1 cellular context compared by ENCODE assay signal in the genomic region with DNA sequence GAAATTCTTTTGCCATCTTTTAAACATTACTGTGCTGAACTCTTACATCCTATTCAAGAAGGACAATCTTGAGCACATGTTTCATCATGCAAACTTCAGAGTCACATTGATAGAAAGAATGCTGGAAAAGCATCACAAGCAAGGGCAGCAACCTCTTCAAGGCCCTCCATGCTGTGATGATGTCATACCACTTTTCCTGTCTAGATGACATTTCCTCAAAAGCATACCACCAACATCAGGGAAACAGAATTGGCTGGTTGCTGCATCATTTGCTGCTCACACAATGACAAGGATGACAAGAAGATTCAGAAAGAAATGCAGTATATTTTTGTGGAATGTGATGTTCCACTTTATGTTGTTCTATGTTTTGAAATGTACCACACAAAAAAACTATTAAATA.
TF ChIP-seq lines count a peak whose summit lies in the region.

No MANE protein-coding gene starts in this region.

TF ChIP-seq in HEK293, 187 proteins besides CTCF, POLR2A, EP300 and RAD21 (continued from another document):
- TF ChIP-seq, protein P1, sequence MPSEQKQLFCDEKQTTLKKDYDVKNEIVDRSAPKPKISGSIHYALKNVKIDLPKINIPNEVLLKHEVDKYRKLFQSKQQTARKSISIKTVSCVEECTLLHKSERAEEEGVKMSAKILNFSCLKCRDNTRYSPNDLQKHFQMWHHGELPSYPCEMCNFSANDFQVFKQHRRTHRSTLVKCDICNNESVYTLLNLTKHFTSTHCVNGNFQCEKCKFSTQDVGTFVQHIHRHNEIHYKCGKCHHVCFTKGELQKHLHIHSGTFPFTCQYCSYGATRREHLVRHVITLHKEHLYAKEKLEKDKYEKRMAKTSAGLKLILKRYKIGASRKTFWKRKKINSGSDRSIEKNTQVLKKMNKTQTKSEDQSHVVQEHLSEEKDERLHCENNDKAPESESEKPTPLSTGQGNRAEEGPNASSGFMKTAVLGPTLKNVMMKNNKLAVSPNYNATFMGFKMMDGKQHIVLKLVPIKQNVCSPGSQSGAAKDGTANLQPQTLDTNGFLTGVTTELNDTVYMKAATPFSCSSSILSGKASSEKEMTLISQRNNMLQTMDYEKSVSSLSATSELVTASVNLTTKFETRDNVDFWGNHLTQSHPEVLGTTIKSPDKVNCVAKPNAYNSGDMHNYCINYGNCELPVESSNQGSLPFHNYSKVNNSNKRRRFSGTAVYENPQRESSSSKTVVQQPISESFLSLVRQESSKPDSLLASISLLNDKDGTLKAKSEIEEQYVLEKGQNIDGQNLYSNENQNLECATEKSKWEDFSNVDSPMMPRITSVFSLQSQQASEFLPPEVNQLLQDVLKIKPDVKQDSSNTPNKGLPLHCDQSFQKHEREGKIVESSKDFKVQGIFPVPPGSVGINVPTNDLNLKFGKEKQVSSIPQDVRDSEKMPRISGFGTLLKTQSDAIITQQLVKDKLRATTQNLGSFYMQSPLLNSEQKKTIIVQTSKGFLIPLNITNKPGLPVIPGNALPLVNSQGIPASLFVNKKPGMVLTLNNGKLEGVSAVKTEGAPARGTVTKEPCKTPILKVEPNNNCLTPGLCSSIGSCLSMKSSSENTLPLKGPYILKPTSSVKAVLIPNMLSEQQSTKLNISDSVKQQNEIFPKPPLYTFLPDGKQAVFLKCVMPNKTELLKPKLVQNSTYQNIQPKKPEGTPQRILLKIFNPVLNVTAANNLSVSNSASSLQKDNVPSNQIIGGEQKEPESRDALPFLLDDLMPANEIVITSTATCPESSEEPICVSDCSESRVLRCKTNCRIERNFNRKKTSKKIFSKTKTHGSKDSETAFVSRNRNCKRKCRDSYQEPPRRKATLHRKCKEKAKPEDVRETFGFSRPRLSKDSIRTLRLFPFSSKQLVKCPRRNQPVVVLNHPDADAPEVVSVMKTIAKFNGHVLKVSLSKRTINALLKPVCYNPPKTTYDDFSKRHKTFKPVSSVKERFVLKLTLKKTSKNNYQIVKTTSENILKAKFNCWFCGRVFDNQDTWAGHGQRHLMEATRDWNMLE (tag by site-specific recombination; conservative IDR thresholded peaks at IDR 0.05; ENCODE audit: low read depth) = no peak
- TF ChIP-seq, protein P2, sequence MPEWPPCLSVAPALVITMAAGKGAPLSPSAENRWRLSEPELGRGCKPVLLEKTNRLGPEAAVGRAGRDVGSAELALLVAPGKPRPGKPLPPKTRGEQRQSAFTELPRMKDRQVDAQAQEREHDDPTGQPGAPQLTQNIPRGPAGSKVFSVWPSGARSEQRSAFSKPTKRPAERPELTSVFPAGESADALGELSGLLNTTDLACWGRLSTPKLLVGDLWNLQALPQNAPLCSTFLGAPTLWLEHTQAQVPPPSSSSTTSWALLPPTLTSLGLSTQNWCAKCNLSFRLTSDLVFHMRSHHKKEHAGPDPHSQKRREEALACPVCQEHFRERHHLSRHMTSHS (tag by site-specific recombination; IDR thresholded peaks at IDR 0.05) = no peak
- TF ChIP-seq ZNF404 (tag by site-specific recombination; IDR thresholded peaks at IDR 0.05) = no peak
- TF ChIP-seq KLF1 (tag by site-specific recombination; IDR thresholded peaks at IDR 0.05) = no peak
- no peak for TF ChIP-seq ZNF585B (tag by site-specific recombination; IDR thresholded peaks at IDR 0.05)
- TF ChIP-seq ZNF792 (tag by site-specific recombination; IDR thresholded peaks at IDR 0.05) = no peak
- TF ChIP-seq BCL11A (tag by site-specific recombination; IDR thresholded peaks at IDR 0.05; ENCODE audit: low read depth) = no peak
- TF ChIP-seq ZNF777 (tag by site-specific recombination; IDR thresholded peaks at IDR 0.05; ENCODE audit: borderline replicate concordance) = no peak
- TF ChIP-seq ZNF621 (tag by site-specific recombination; IDR thresholded peaks at IDR 0.05) = no peak
- TF ChIP-seq, protein P3, sequence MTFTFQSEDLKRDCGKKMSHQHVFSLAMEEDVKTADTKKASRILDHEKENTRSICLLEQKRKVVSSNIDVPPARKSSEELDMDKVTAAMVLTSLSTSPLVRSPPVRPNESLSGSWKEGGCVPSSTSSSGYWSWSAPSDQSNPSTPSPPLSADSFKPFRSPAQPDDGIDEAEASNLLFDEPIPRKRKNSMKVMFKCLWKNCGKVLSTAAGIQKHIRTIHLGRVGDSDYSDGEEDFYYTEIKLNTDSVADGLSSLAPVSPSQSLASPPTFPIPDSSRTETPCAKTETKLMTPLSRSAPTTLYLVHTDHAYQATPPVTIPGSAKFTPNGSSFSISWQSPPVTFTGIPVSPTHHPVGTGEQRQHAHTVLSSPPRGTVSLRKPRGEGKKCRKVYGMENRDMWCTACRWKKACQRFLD (tag by site-specific recombination; IDR thresholded peaks at IDR 0.05) = no peak
- TF ChIP-seq, protein P4, sequence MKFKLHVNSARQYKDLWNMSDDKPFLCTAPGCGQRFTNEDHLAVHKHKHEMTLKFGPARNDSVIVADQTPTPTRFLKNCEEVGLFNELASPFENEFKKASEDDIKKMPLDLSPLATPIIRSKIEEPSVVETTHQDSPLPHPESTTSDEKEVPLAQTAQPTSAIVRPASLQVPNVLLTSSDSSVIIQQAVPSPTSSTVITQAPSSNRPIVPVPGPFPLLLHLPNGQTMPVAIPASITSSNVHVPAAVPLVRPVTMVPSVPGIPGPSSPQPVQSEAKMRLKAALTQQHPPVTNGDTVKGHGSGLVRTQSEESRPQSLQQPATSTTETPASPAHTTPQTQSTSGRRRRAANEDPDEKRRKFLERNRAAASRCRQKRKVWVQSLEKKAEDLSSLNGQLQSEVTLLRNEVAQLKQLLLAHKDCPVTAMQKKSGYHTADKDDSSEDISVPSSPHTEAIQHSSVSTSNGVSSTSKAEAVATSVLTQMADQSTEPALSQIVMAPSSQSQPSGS (tag by site-specific recombination; IDR thresholded peaks at IDR 0.05; ENCODE audit: low read depth) = peak; percentile 57; the same call in 1 of the 2 replicates
- no peak for TF ChIP-seq ZNF211 (tag by site-specific recombination; IDR thresholded peaks at IDR 0.05; ENCODE audit: low read depth)
- TF ChIP-seq, protein P5, sequence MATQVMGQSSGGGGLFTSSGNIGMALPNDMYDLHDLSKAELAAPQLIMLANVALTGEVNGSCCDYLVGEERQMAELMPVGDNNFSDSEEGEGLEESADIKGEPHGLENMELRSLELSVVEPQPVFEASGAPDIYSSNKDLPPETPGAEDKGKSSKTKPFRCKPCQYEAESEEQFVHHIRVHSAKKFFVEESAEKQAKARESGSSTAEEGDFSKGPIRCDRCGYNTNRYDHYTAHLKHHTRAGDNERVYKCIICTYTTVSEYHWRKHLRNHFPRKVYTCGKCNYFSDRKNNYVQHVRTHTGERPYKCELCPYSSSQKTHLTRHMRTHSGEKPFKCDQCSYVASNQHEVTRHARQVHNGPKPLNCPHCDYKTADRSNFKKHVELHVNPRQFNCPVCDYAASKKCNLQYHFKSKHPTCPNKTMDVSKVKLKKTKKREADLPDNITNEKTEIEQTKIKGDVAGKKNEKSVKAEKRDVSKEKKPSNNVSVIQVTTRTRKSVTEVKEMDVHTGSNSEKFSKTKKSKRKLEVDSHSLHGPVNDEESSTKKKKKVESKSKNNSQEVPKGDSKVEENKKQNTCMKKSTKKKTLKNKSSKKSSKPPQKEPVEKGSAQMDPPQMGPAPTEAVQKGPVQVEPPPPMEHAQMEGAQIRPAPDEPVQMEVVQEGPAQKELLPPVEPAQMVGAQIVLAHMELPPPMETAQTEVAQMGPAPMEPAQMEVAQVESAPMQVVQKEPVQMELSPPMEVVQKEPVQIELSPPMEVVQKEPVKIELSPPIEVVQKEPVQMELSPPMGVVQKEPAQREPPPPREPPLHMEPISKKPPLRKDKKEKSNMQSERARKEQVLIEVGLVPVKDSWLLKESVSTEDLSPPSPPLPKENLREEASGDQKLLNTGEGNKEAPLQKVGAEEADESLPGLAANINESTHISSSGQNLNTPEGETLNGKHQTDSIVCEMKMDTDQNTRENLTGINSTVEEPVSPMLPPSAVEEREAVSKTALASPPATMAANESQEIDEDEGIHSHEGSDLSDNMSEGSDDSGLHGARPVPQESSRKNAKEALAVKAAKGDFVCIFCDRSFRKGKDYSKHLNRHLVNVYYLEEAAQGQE (tag by site-specific recombination; IDR thresholded peaks at IDR 0.05) = no peak
- no peak for TF ChIP-seq ZFP41 (tag by site-specific recombination; IDR thresholded peaks at IDR 0.05; ENCODE audit: borderline replicate concordance)
- no peak for TF ChIP-seq ZNF175 (tag by site-specific recombination; IDR thresholded peaks at IDR 0.05)
- TF ChIP-seq, protein P6, sequence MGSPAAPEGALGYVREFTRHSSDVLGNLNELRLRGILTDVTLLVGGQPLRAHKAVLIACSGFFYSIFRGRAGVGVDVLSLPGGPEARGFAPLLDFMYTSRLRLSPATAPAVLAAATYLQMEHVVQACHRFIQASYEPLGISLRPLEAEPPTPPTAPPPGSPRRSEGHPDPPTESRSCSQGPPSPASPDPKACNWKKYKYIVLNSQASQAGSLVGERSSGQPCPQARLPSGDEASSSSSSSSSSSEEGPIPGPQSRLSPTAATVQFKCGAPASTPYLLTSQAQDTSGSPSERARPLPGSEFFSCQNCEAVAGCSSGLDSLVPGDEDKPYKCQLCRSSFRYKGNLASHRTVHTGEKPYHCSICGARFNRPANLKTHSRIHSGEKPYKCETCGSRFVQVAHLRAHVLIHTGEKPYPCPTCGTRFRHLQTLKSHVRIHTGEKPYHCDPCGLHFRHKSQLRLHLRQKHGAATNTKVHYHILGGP (tag by site-specific recombination; IDR thresholded peaks at IDR 0.05) = peak; percentile 92
- TF ChIP-seq HOXD13 (CRISPR knock-in tag; IDR thresholded peaks at IDR 0.05; ENCODE audit: borderline replicate concordance) = no peak
